ENCODE assay signal across 13 cellular contexts in genomic region chr2:44135771-44136170, GRCh38. TPM values are rescaled to one million over a fixed set of nuclear protein-coding genes. Genes with fewer than 3 reads are reported as not detected.
DNase-seq lines count a peak whose midpoint lies in the region; ATAC-seq, FAIRE-seq and TF ChIP-seq lines count a peak whose summit lies in the region.
"Had no signal": no experiment of that assay in that cellular context is flagged by ENCODE, and none has a peak within 500 bp of the region (broad histone marks: within the 10 kb centered on the region; RNA-seq: fewer than 3 reads in every experiment).

No MANE protein-coding gene starts in this region.

- WGBS in HepG2 (ENCODE audit: low lambda C conversion rate), result 4% methylated on average over 2 of the region's 2 CpGs
- 63% methylated on average over 2 of the region's 2 CpGs for WGBS in right lobe of liver (ENCODE audit: insufficient coverage, low coverage, low lambda C conversion rate, missing lambda C conversion rate)
- WGBS in stomach, 5 donors, result 46 to 61% (median 57%) methylated on average over 2 of the region's 2 CpGs

- H3K9me3 Mint-ChIP-seq in activated naive CD4-positive, alpha-beta T cell treated with anti-CD3 and anti-CD28 coated beads, Interleukin-2, amount 10 ng/mL, durations not matched to agents 7 days and 5 days, result peaks cover 2% of the 10 kb centered on the region

- POLR2A ChIA-PET in HepG2 (lab: Yijun Ruan, JAX), result no interaction called here

- CTCF ChIA-PET in HepG2 (lab: Yijun Ruan, JAX; ENCODE audit: low intra/inter-chr PET ratio, low total read pairs), result no interaction called here
- CTCF ChIA-PET in activated naive CD4-positive, alpha-beta T cell treated with anti-CD3 and anti-CD28 coated beads, Interleukin-2, amount 10 ng/mL, durations not matched to agents 7 days and 5 days (lab: Charles Lee), result no interaction called here

- no peaks in the 10 kb centered on the region for H4K20me1 ChIP-seq in HepG2 (ENCODE audit: insufficient read depth, low read length)

- H3K4me2 ChIP-seq in HepG2 (ENCODE audit: low read depth, low read length), result no peak overlapping the region

- H3K4me1 ChIP-seq in HepG2 (ENCODE audit: insufficient read depth, low read length) (no peaks in the 10 kb centered on the region), right lobe of liver (no peaks in the 10 kb centered on the region), iPS-20b (ENCODE audit: insufficient read depth, low read length) (peaks cover 35% of the 10 kb centered on the region), stomach (peaks cover 0 to under 1% (median 0%) of the 10 kb centered on the region in 4 donors)

- TF ChIP-seq POLR2A in HepG2 (IDR thresholded peaks at IDR 0.05; ENCODE audit: insufficient read depth in 1 of 2, low read depth in 2 of 2, low read length in 2 of 2), result no peak
- no peak for TF ChIP-seq POLR2A in right lobe of liver (IDR thresholded peaks at IDR 0.05)
- TF ChIP-seq POLR2A in stomach (IDR thresholded peaks at IDR 0.05), result no peak

- no peak overlapping the region for H2AFZ ChIP-seq in HepG2 (ENCODE audit: low read length)

- ATAC-seq in HepG2 (no peak), right lobe of liver (no peak), HG03571 (IDR thresholded peaks at IDR 0.05; ENCODE audit: unreplicated experiment) (no peak)
- ATAC-seq: stimulated activated naive CD8-positive, alpha-beta T cell treated with anti-CD3 and anti-CD28 coated beads, Interleukin-15, amount 100 ng/mL, for 72 hours had no signal

- BruUV-seq in HepG2 (replicated peaks; lab: Mats Ljungman, UMichigan), result no TSS peak

- H3K9me3 ChIP-seq in HepG2 (ENCODE audit: low read length) (no peaks in the 10 kb centered on the region), right lobe of liver (no peaks in the 10 kb centered on the region), iPS-20b (ENCODE audit: insufficient read depth, low read depth, low read length) (no peaks in the 10 kb centered on the region), stomach (no peaks in the 10 kb centered on the region)

- DNase-seq in HepG2 (ENCODE audit: low spot score) (no peak), right lobe of liver (no peak), brain microvascular endothelial cell (peak; percentile 54), stomach (no peak), ACHN (no peak)
- no peak for DNase-seq in activated naive CD4-positive, alpha-beta T cell treated with anti-CD3 and anti-CD28 coated beads, Interleukin-2, amount 10 ng/mL, durations not matched to agents 7 days and 5 days
- DNase-seq: activated naive CD4-positive, alpha-beta T cell; NCI-H1092 treated with DMSO at 0.1 percent for 48 hours; stimulated activated naive CD8-positive, alpha-beta T cell treated with anti-CD3 and anti-CD28 coated beads, Interleukin-15, amount 100 ng/mL, for 72 hours had no signal

- H3K27me3 Mint-ChIP-seq in activated naive CD4-positive, alpha-beta T cell treated with anti-CD3 and anti-CD28 coated beads, Interleukin-2, amount 10 ng/mL, durations not matched to agents 7 days and 5 days, result peaks cover 18% of the 10 kb centered on the region
- H3K27me3 Mint-ChIP-seq: stimulated activated naive CD8-positive, alpha-beta T cell treated with anti-CD3 and anti-CD28 coated beads, Interleukin-15, amount 100 ng/mL, for 72 hours had no signal

- no peak overlapping the region for H3K9ac ChIP-seq in HepG2 (ENCODE audit: insufficient read depth, low read depth, low read length)
- peak overlapping the region; percentile 65 for H3K9ac ChIP-seq in iPS-20b (ENCODE audit: low read depth, low read length)

- H3K36me3 ChIP-seq in HepG2 (replicated peaks in 1 of 2; ENCODE audit: control insufficient read depth in 1 of 2, insufficient read depth in 2 of 2, low read length in 2 of 2), result no peaks in the 10 kb centered on the region
- H3K36me3 ChIP-seq in right lobe of liver, result no peaks in the 10 kb centered on the region
- H3K36me3 ChIP-seq in brain microvascular endothelial cell (replicated peaks), result no peaks in the 10 kb centered on the region
- no peaks in the 10 kb centered on the region for H3K36me3 ChIP-seq in iPS-20b (ENCODE audit: insufficient read depth, low read depth, low read length)
- no peaks in the 10 kb centered on the region for H3K36me3 ChIP-seq in stomach

- H3K4me3 ChIP-seq in HepG2 (replicated peaks in 1 of 3; ENCODE audit: insufficient read depth in 1 of 3, low read depth in 2 of 3, low read length in 3 of 3) (no peak overlapping the region), right lobe of liver (no peak overlapping the region), brain microvascular endothelial cell (ENCODE audit: low read depth, low read length) (no peak overlapping the region), iPS-20b (ENCODE audit: low read length) (peak overlapping the region; percentile 35; the same call in 1 of the 2 replicates), stomach (no peak overlapping the region)
- H3K4me3 ChIP-seq: lung had no signal

- no peak overlapping the region for H3K27ac Mint-ChIP-seq in activated naive CD4-positive, alpha-beta T cell treated with anti-CD3 and anti-CD28 coated beads, Interleukin-2, amount 10 ng/mL, durations not matched to agents 7 days and 5 days
- H3K27ac Mint-ChIP-seq: stimulated activated naive CD8-positive, alpha-beta T cell treated with anti-CD3 and anti-CD28 coated beads, Interleukin-15, amount 100 ng/mL, for 72 hours had no signal

- intact Hi-C loops in HepG2 (cut with micrococcal nuclease; ENCODE audit: unreplicated experiment), result no loop called here
- intact Hi-C loops in right lobe of liver (cut with DNase I), result no loop called here
- intact Hi-C loops in stomach (cut with DNase I; ENCODE audit: low total_unique reads), result no loop called here

- FAIRE-seq in HepG2 (lab: Jason Lieb, UNC), result no peak
- FAIRE-seq: A204.1 had no signal

- TF ChIP-seq EP300 in HepG2 (IDR thresholded peaks at IDR 0.05; ENCODE audit: low read depth in 2 of 2, low read length in 2 of 2) (no peak), HepG2 (CRISPR knock-in tag; IDR thresholded peaks at IDR 0.05; ENCODE audit: borderline replicate concordance) (no peak), stomach (IDR thresholded peaks at IDR 0.05) (no peak)

- H3K36me3 Mint-ChIP-seq in activated naive CD4-positive, alpha-beta T cell treated with anti-CD3 and anti-CD28 coated beads, Interleukin-2, amount 10 ng/mL, durations not matched to agents 7 days and 5 days, result no peaks in the 10 kb centered on the region

- TF ChIP-seq CTCF in HepG2 (CRISPR knock-in tag; IDR thresholded peaks at IDR 0.05) (no peak), right lobe of liver (IDR thresholded peaks at IDR 0.05) (no peak), brain microvascular endothelial cell (IDR thresholded peaks at IDR 0.05; ENCODE audit: low read depth, low read length, missing control alignments) (no peak), stomach (IDR thresholded peaks at IDR 0.05) (no peak)

- H3K4me1 Mint-ChIP-seq in activated naive CD4-positive, alpha-beta T cell treated with anti-CD3 and anti-CD28 coated beads, Interleukin-2, amount 10 ng/mL, durations not matched to agents 7 days and 5 days, result peaks cover 4% of the 10 kb centered on the region

- no peak overlapping the region for H3K27ac ChIP-seq in HepG2 (ENCODE audit: extremely low read length, insufficient read depth, low read length)
- H3K27ac ChIP-seq in right lobe of liver, result no peak overlapping the region
- H3K27ac ChIP-seq in brain microvascular endothelial cell, result peak overlapping the region; percentile 40
- peak overlapping the region; percentile 99 for H3K27ac ChIP-seq in iPS-20b (ENCODE audit: low read length)
- H3K27ac ChIP-seq in stomach, result no peak overlapping the region

- no peak overlapping the region for H3K4me3 Mint-ChIP-seq in activated naive CD4-positive, alpha-beta T cell treated with anti-CD3 and anti-CD28 coated beads, Interleukin-2, amount 10 ng/mL, durations not matched to agents 7 days and 5 days
- H3K4me3 Mint-ChIP-seq: stimulated activated naive CD8-positive, alpha-beta T cell treated with anti-CD3 and anti-CD28 coated beads, Interleukin-15, amount 100 ng/mL, for 72 hours had no signal

- in situ Hi-C loops in HepG2 (cut with HindIII; ENCODE audit: extremely low pct_ligation_motif_present, low pct_unique_long_range_greater_than_20kb), result no loop called here
- in situ Hi-C loops in brain microvascular endothelial cell (cut with HindIII; ENCODE audit: low pct_ligation_motif_present, low sequenced_read_pairs), result no loop called here
- in situ Hi-C loops in ACHN (cut with HindIII; ENCODE audit: low pct_ligation_motif_present, low pct_unique_long_range_greater_than_20kb, low sequenced_read_pairs), result no loop called here

- no peak for TF ChIP-seq RAD21 in HepG2 (CRISPR knock-in tag; IDR thresholded peaks at IDR 0.05)

- no peaks in the 10 kb centered on the region for H3K79me2 ChIP-seq in HepG2 (ENCODE audit: insufficient read depth, low read length)

- H3K27me3 ChIP-seq in HepG2 (ENCODE audit: control insufficient read depth in 1 of 2, insufficient read depth in 2 of 2, low read length in 2 of 2), result no peaks in the 10 kb centered on the region
- H3K27me3 ChIP-seq in right lobe of liver, result no peaks in the 10 kb centered on the region
- H3K27me3 ChIP-seq in brain microvascular endothelial cell (replicated peaks), result no peaks in the 10 kb centered on the region
- H3K27me3 ChIP-seq in iPS-20b (ENCODE audit: insufficient read depth, low read length), result no peaks in the 10 kb centered on the region
- peaks cover 0 to 2% (median 0%) of the 10 kb centered on the region in 3 donors for H3K27me3 ChIP-seq in stomach

RNA-seq across cellular contexts. Expression of gene PPM1B, which starts 32.9 kb away (rescaled TPM):
- total RNA-seq in HepG2 (2016; rRNA removed; fragmentation: Illumina TruSeq; extraction: Trizol) (24.4 and 33.6 TPM in 2 replicates), right lobe of liver (10 to 100 TPM; 20.4 to 43.3 (median 27.8) TPM), stomach (100 to 1,000 TPM in 1 of 5 donors, 10 to 100 TPM in 4; 11.7 to 122 (median 59.4) TPM)
- 17.8 and 18.0 TPM in 2 replicates for total RNA-seq in HepG2 (2016; cell fraction: cytosol; rRNA removed; fragmentation: Illumina TruSeq; extraction: Trizol; ENCODE audit: low read depth)
- total RNA-seq in HepG2 (2016; cell fraction: insoluble cytoplasmic fraction; rRNA removed; fragmentation: Illumina TruSeq; extraction: Trizol), result 25.9 and 32.4 TPM in 2 replicates
- total RNA-seq in HepG2 (2016; cell fraction: membrane; rRNA removed; fragmentation: Illumina TruSeq; extraction: Trizol), result 13.8 and 16.7 TPM in 2 replicates
- total RNA-seq in HepG2 (2016; cell fraction: nucleus; rRNA removed; fragmentation: Illumina TruSeq; extraction: Trizol), result 23.0 and 24.0 TPM in 2 replicates
- polyA plus RNA-seq in HepG2 (2011; rRNA removed) (24.7 and 25.0 TPM in 2 replicates), stomach (10 to 100 TPM; 16.8 to 29.6 (median 22.3) TPM)
- 8.6 and 12.7 TPM in 2 replicates for polyA plus RNA-seq in HepG2 (2011; cell fraction: cytosol; rRNA removed)
- 8.7 and 9.9 TPM in 2 replicates for polyA plus RNA-seq in HepG2 (2011; cell fraction: nucleus; rRNA removed)
- polyA plus RNA-seq in HepG2 (2012), result 28.6 and 32.2 TPM in 2 replicates
- polyA plus RNA-seq in HepG2 (2016; cell fraction: cytosol; fragmentation: Illumina TruSeq; extraction: Trizol; ENCODE audit: low read depth), result 1.6 and 1.8 TPM in 2 replicates
- 34.6 and 37.7 TPM in 2 replicates for polyA plus RNA-seq in HepG2 (2016; cell fraction: insoluble cytoplasmic fraction; fragmentation: Illumina TruSeq; extraction: Trizol; ENCODE audit: low read depth)
- polyA plus RNA-seq in HepG2 (2016; cell fraction: membrane; fragmentation: Illumina TruSeq; extraction: Trizol; ENCODE audit: low read depth), result 7.0 and 7.6 TPM in 2 replicates
- polyA plus RNA-seq in HepG2 (2016; cell fraction: nucleus; fragmentation: Illumina TruSeq; extraction: Trizol; ENCODE audit: insufficient read depth, low read depth), result 24.1 and 29.0 TPM in 2 replicates
- 32.2 and 37.2 TPM in 2 replicates for polyA minus RNA-seq in HepG2 (2011; rRNA and poly(A)+ RNA removed; ENCODE audit: low replicate concordance)
- polyA minus RNA-seq in HepG2 (2011; cell fraction: cytosol; rRNA and poly(A)+ RNA removed), result 29.5 and 38.6 TPM in 2 replicates
- 58.3 and 66.4 TPM in 2 replicates for polyA minus RNA-seq in HepG2 (2011; cell fraction: nucleus; rRNA and poly(A)+ RNA removed)

Comparison
In these comparisons a context has a peak if more than half of its experiments do, and no peak if none do; other contexts are left out.
1. H3K27ac ChIP-seq: peak in brain microvascular endothelial cell (single experiment) and iPS-20b (single experiment); none in HepG2 (single experiment), right lobe of liver (0 of 3) and stomach (0 of 5).